10 cellular contexts compared by ENCODE assay signal in the genomic region with DNA sequence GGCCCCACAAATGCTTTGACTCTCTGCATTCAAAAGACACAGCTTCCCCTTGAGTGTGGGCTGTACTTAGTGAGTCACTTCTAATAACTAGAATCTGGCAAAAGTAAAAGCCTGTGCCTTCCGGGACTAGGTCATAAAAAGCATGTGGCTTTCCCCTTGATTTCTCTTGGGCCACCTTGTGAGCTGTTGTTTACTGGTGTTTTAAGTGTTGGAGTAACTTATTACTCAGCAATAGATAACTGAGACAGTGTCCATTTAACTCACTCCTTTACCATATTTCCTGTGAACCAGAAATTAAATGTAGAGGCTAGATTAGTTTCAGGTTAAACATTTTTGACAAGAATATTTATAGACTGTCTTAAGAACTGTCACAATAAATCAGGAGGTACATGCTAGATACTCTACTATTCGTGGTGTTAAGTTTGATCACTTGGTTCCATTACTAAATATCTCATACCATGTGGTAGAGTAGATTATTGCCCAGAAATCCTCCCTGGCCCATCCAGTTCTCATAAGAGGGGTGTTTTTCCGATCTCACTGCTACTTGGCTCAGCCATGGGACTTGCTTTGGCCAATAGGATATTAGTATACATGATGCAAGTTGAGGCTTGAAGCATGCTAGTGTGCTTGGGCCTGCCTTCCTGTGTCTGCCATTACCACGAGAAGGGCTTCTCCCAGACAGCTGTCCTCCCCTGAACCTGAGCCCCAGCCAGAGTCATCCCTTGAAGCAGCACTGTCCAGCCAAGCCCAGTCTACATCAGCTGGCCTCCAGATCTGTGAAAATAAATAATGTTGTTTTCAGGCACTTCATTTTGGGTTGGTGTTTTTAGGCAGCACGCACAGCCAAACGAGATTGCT. TPM values are rescaled to one million over a fixed set of nuclear protein-coding genes. Genes with fewer than 3 reads are reported as not detected.
DNase-seq lines count a peak whose midpoint lies in the region; ATAC-seq and TF ChIP-seq lines count a peak whose summit lies in the region.
"Had no signal": no experiment of that assay in that cellular context is flagged by ENCODE, and none has a peak within 500 bp of the region (broad histone marks: within the 10 kb centered on the region; RNA-seq: fewer than 3 reads in every experiment).

No MANE protein-coding gene starts in this region.

- no peak overlapping the region for H2AFZ ChIP-seq in mammary epithelial cell (ENCODE audit: low read depth, low read length)
- H2AFZ ChIP-seq: parathyroid adenoma had no signal

- dilution Hi-C loops in mammary epithelial cell (cut with HindIII; ENCODE audit: low sequenced_read_pairs): loop anchor here (10.0 kb wide), 1 partner anchor 63 kb away; the partner anchor contains the start of gene CCT5

- no TSS peak for BruUV-seq in mammary epithelial cell (replicated peaks; lab: Mats Ljungman, UMichigan)

- 79% methylated on average over 6 of the region's 6 CpGs for WGBS in mammary epithelial cell (ENCODE audit: low coverage, missing lambda C conversion rate)

- H3K27ac ChIP-seq in mammary epithelial cell (ENCODE audit: insufficient read depth, low read depth, low read length): no peak overlapping the region
- H3K27ac ChIP-seq: BLaER1 treated with 17β-estradiol and CSF1 and Interleukin-3, amounts not matched to agents 10 nM and 100 nM; parathyroid adenoma had no signal

- no peaks in the 10 kb centered on the region for H3K27me3 ChIP-seq in mammary epithelial cell (ENCODE audit: insufficient read depth, low read length)
- H3K27me3 ChIP-seq: BLaER1 treated with 17β-estradiol and CSF1 and Interleukin-3, amounts not matched to agents 10 nM and 100 nM had no signal

- H3K9ac ChIP-seq in mammary epithelial cell (ENCODE audit: insufficient read depth, low read length): no peak overlapping the region
- H3K9ac ChIP-seq: BLaER1 treated with 17β-estradiol and CSF1 and Interleukin-3, amounts not matched to agents 10 nM and 100 nM; parathyroid adenoma had no signal

- intact Hi-C loops in mammary epithelial cell (cut with micrococcal nuclease): no loop called here

- H3K36me3 ChIP-seq in mammary epithelial cell (ENCODE audit: insufficient read depth, low read length): no peaks in the 10 kb centered on the region
- H3K36me3 ChIP-seq: BLaER1 treated with 17β-estradiol and CSF1 and Interleukin-3, amounts not matched to agents 10 nM and 100 nM had no signal

- DNase-seq in GM12865 (ENCODE audit: low read depth) (peak; percentile 66), mammary epithelial cell (peak; percentile 9), DMS 273 treated with DMSO at 0.1 percent for 48 hours (lab: John Stamatoyannopoulos, UW) (no peak), NCI-H524 (lab: John Stamatoyannopoulos, UW) (no peak), NCI-H82 treated with DMSO at 0.1 percent for 48 hours (lab: John Stamatoyannopoulos, UW; ENCODE audit: unreplicated experiment) (no peak), epidermal melanocyte (ENCODE audit: insufficient read length, low spot score) (no peak)

- H3K4me3 ChIP-seq in GM12865 (ENCODE audit: low read depth, low read length) (no peak overlapping the region), mammary epithelial cell (replicated peaks in 1 of 3; ENCODE audit: insufficient read depth in 1 of 3, low read depth in 2 of 3, low read length in 3 of 3) (no peak overlapping the region)
- H3K4me3 ChIP-seq: BLaER1 treated with 17β-estradiol and CSF1 and Interleukin-3, amounts not matched to agents 10 nM and 100 nM had no signal

- ATAC-seq in GM21381 (IDR thresholded peaks at IDR 0.05; ENCODE audit: unreplicated experiment) (peak; percentile 83), HG03196 (IDR thresholded peaks at IDR 0.05; ENCODE audit: unreplicated experiment) (peak; percentile 66)

- TF ChIP-seq CTCF in GM12865 (IDR thresholded peaks at IDR 0.05; ENCODE audit: insufficient read depth, low read depth, low read length, missing control alignments) (no peak), mammary epithelial cell (conservative IDR thresholded peaks at IDR 0.05 in 1 of 2, IDR thresholded peaks at IDR 0.05 in 1 of 2; ENCODE audit: extremely low read depth in 1 of 2, insufficient read depth in 1 of 2, low read depth in 1 of 2, low read length in 2 of 2) (no peak)

- CTCF ChIA-PET in mammary epithelial cell (lab: Charles Lee; ENCODE audit: low non-redundant PET): no interaction called here

- no peaks in the 10 kb centered on the region for H3K9me3 ChIP-seq in mammary epithelial cell (replicated peaks; ENCODE audit: insufficient read depth, low read length)

- in situ Hi-C loops in mammary epithelial cell (cut with MboI; ENCODE audit: low sequenced_read_pairs in 2 of 2): no loop called here

- no peaks in the 10 kb centered on the region for H4K20me1 ChIP-seq in mammary epithelial cell (ENCODE audit: insufficient read depth, low read length)
- H4K20me1 ChIP-seq: BLaER1 treated with 17β-estradiol and CSF1 and Interleukin-3, amounts not matched to agents 10 nM and 100 nM had no signal

- no peaks in the 10 kb centered on the region for H3K79me2 ChIP-seq in mammary epithelial cell (ENCODE audit: insufficient read depth, low read length)
- H3K79me2 ChIP-seq: parathyroid adenoma had no signal

- H3K4me1 ChIP-seq in mammary epithelial cell (ENCODE audit: insufficient read depth, low read length): no peaks in the 10 kb centered on the region
- H3K4me1 ChIP-seq: BLaER1 treated with 17β-estradiol and CSF1 and Interleukin-3, amounts not matched to agents 10 nM and 100 nM; parathyroid adenoma had no signal

- H3K4me2 ChIP-seq in mammary epithelial cell (ENCODE audit: insufficient read depth, low read depth, low read length): no peak overlapping the region
- H3K4me2 ChIP-seq: BLaER1 treated with 17β-estradiol and CSF1 and Interleukin-3, amounts not matched to agents 10 nM and 100 nM had no signal

RNA-seq across cellular contexts. Expression of gene CMBL, which starts 10.4 kb away (rescaled TPM):
- total RNA-seq in mammary epithelial cell: 10 to 100 TPM in 1 of 2 donors, 1 to 10 TPM in 1; 2.5 to 17.3 TPM
- 28.8 TPM for polyA plus RNA-seq in mammary epithelial cell
- 37.3 TPM for polyA minus RNA-seq in mammary epithelial cell

RNA-seq across cellular contexts. Expression of gene MARCHF6, which starts 35.4 kb away (rescaled TPM):
- total RNA-seq in mammary epithelial cell: 100 to 1,000 TPM in 1 of 2 donors, 10 to 100 TPM in 1; 91.0 to 110 TPM
- polyA plus RNA-seq in mammary epithelial cell: 95.3 TPM
- polyA minus RNA-seq in mammary epithelial cell: 123 TPM

Comparison
In these comparisons a context has a peak if more than half of its experiments do, and no peak if none do; other contexts are left out.
1. DNase-seq: peak in GM12865 (single experiment) and mammary epithelial cell (single experiment); none in DMS 273 treated with DMSO at 0.1 percent for 48 hours (single experiment), NCI-H524 (0 of 2), NCI-H82 treated with DMSO at 0.1 percent for 48 hours (single experiment) and epidermal melanocyte (single experiment).